In genomic region chr5:151250346-151251000, GRCh38 we compare ENCODE assay signal across 14 cellular contexts. TPM values are rescaled to one million over a fixed set of nuclear protein-coding genes. Genes with fewer than 3 reads are reported as not detected.
DNase-seq lines count a peak whose midpoint lies in the region; ATAC-seq lines count a peak whose summit lies in the region.
"Had no signal": no experiment of that assay in that cellular context is flagged by ENCODE, and none has a peak within 500 bp of the region (broad histone marks: within the 10 kb centered on the region; RNA-seq: fewer than 3 reads in every experiment).

No MANE protein-coding gene starts in this region.

- DNase-seq in stimulated activated naive CD8-positive, alpha-beta T cell treated with anti-CD3 and anti-CD28 coated beads, Interleukin-15, Interleukin-2, amounts not matched to agents 100 U/mL and 50 U/mL, for 24 hours: no peak
- DNase-seq in activated T-helper 1 cell treated with anti-CD3 and anti-CD28 coated beads, Interleukin-12 subunit alpha, Interleukin-12 subunit beta, Interleukin-2, Interleukin-4 antibody, amounts not matched to agents 30 ng/mL and 10 ng/mL and 1 ng/mL, durations not matched to agents 14 hours and 24 hours and 36 hours (ENCODE audit: low spot score): no peak
- no peak for DNase-seq in memory B cell (ENCODE audit: low spot score in 2 of 2)
- no peak for DNase-seq in cerebellar cortex (ENCODE audit: low spot score)
- no peak for DNase-seq in SW 1271 (lab: John Stamatoyannopoulos, UW)
- DNase-seq: NCI-H187, NCI-H69, SIG-M5 had no signal

- H3K4me3 Mint-ChIP-seq in stimulated activated naive CD8-positive, alpha-beta T cell treated with anti-CD3 and anti-CD28 coated beads, Interleukin-15, Interleukin-2, amounts not matched to agents 100 ng/mL and 50 ng/mL, for 24 hours: peak overlapping the region; percentile 91
- H3K4me3 Mint-ChIP-seq in activated T-helper 1 cell treated with anti-CD3 and anti-CD28 coated beads, Interleukin-12 subunit alpha, Interleukin-12 subunit beta, Interleukin-2, Interleukin-4 antibody, amounts not matched to agents 30 ng/mL and 10 ng/mL and 1 ng/mL, durations not matched to agents 14 hours and 24 hours and 36 hours: peak overlapping the region; percentile 66
- H3K4me3 Mint-ChIP-seq in memory B cell: peak overlapping the region; percentile 43

- H3K36me3 Mint-ChIP-seq in stimulated activated naive CD8-positive, alpha-beta T cell treated with anti-CD3 and anti-CD28 coated beads, Interleukin-15, Interleukin-2, amounts not matched to agents 100 ng/mL and 50 ng/mL, for 24 hours (ENCODE audit: low read depth): no peaks in the 10 kb centered on the region
- peaks cover 3% of the 10 kb centered on the region for H3K36me3 Mint-ChIP-seq in activated T-helper 1 cell treated with anti-CD3 and anti-CD28 coated beads, Interleukin-12 subunit alpha, Interleukin-12 subunit beta, Interleukin-2, Interleukin-4 antibody, amounts not matched to agents 30 ng/mL and 10 ng/mL and 1 ng/mL, durations not matched to agents 14 hours and 24 hours and 36 hours (ENCODE audit: low read depth)
- no peaks in the 10 kb centered on the region for H3K36me3 Mint-ChIP-seq in memory B cell

- H3K27ac Mint-ChIP-seq in stimulated activated naive CD8-positive, alpha-beta T cell treated with anti-CD3 and anti-CD28 coated beads, Interleukin-15, Interleukin-2, amounts not matched to agents 100 ng/mL and 50 ng/mL, for 24 hours: peak overlapping the region; percentile 50
- H3K27ac Mint-ChIP-seq in activated T-helper 1 cell treated with anti-CD3 and anti-CD28 coated beads, Interleukin-12 subunit alpha, Interleukin-12 subunit beta, Interleukin-2, Interleukin-4 antibody, amounts not matched to agents 30 ng/mL and 10 ng/mL and 1 ng/mL, durations not matched to agents 14 hours and 24 hours and 36 hours: peak overlapping the region; percentile 59
- H3K27ac Mint-ChIP-seq in memory B cell: no peak overlapping the region

- ATAC-seq in stimulated activated naive CD8-positive, alpha-beta T cell treated with anti-CD3 and anti-CD28 coated beads, Interleukin-15, Interleukin-2, amounts not matched to agents 100 U/mL and 50 U/mL, for 24 hours: no peak
- no peak for ATAC-seq in memory B cell (ENCODE audit: low read depth)
- ATAC-seq in HG03045 (IDR thresholded peaks at IDR 0.05; ENCODE audit: unreplicated experiment): no peak
- ATAC-seq in HG02973 (IDR thresholded peaks at IDR 0.05; ENCODE audit: unreplicated experiment): no peak
- ATAC-seq: gastroesophageal sphincter had no signal

- H3K4me1 Mint-ChIP-seq in stimulated activated naive CD8-positive, alpha-beta T cell treated with anti-CD3 and anti-CD28 coated beads, Interleukin-15, Interleukin-2, amounts not matched to agents 100 ng/mL and 50 ng/mL, for 24 hours (ENCODE audit: low read depth): peaks cover 50% of the 10 kb centered on the region
- peaks cover 45% of the 10 kb centered on the region for H3K4me1 Mint-ChIP-seq in activated T-helper 1 cell treated with anti-CD3 and anti-CD28 coated beads, Interleukin-12 subunit alpha, Interleukin-12 subunit beta, Interleukin-2, Interleukin-4 antibody, amounts not matched to agents 30 ng/mL and 10 ng/mL and 1 ng/mL, durations not matched to agents 14 hours and 24 hours and 36 hours (ENCODE audit: low read depth)
- peaks cover 35% of the 10 kb centered on the region for H3K4me1 Mint-ChIP-seq in memory B cell

- no peaks in the 10 kb centered on the region for H3K27me3 Mint-ChIP-seq in stimulated activated naive CD8-positive, alpha-beta T cell treated with anti-CD3 and anti-CD28 coated beads, Interleukin-15, Interleukin-2, amounts not matched to agents 100 ng/mL and 50 ng/mL, for 24 hours
- peaks cover 2% of the 10 kb centered on the region for H3K27me3 Mint-ChIP-seq in activated T-helper 1 cell treated with anti-CD3 and anti-CD28 coated beads, Interleukin-12 subunit alpha, Interleukin-12 subunit beta, Interleukin-2, Interleukin-4 antibody, amounts not matched to agents 30 ng/mL and 10 ng/mL and 1 ng/mL, durations not matched to agents 14 hours and 24 hours and 36 hours (ENCODE audit: insufficient read depth)
- H3K27me3 Mint-ChIP-seq in memory B cell: no peaks in the 10 kb centered on the region

- intact Hi-C loops in activated T-helper 1 cell treated with anti-CD3 and anti-CD28 coated beads, Interleukin-12 subunit alpha, Interleukin-12 subunit beta, Interleukin-2, Interleukin-4 antibody, amounts not matched to agents 30 ng/mL and 10 ng/mL and 1 ng/mL, durations not matched to agents 14 hours and 24 hours and 36 hours (cut with micrococcal nuclease): loop anchor here (5.0 kb wide), 3 partner anchors 197 to 893 kb away; partner anchors contain the start of genes DCTN4, SLC36A1 and TCOF1

- no peaks in the 10 kb centered on the region for H3K9me3 Mint-ChIP-seq in stimulated activated naive CD8-positive, alpha-beta T cell treated with anti-CD3 and anti-CD28 coated beads, Interleukin-15, Interleukin-2, amounts not matched to agents 100 ng/mL and 50 ng/mL, for 24 hours
- no peaks in the 10 kb centered on the region for H3K9me3 Mint-ChIP-seq in activated T-helper 1 cell treated with anti-CD3 and anti-CD28 coated beads, Interleukin-12 subunit alpha, Interleukin-12 subunit beta, Interleukin-2, Interleukin-4 antibody, amounts not matched to agents 30 ng/mL and 10 ng/mL and 1 ng/mL, durations not matched to agents 14 hours and 24 hours and 36 hours
- no peaks in the 10 kb centered on the region for H3K9me3 Mint-ChIP-seq in memory B cell

RNA-seq across cellular contexts. Expression of gene GM2A, which starts 2.5 kb away (rescaled TPM):
- 16.9 and 21.1 TPM in 2 replicates for total RNA-seq in activated T-helper 1 cell treated with anti-CD3 and anti-CD28 coated beads, Interleukin-12 subunit alpha, Interleukin-12 subunit beta, Interleukin-2, Interleukin-4 antibody, amounts not matched to agents 30 ng/mL and 10 ng/mL and 1 ng/mL, durations not matched to agents 14 hours and 24 hours and 36 hours

RNA-seq across cellular contexts. Expression of gene CCDC69, which starts 26.6 kb away (rescaled TPM):
- total RNA-seq in activated T-helper 1 cell treated with anti-CD3 and anti-CD28 coated beads, Interleukin-12 subunit alpha, Interleukin-12 subunit beta, Interleukin-2, Interleukin-4 antibody, amounts not matched to agents 30 ng/mL and 10 ng/mL and 1 ng/mL, durations not matched to agents 14 hours and 24 hours and 36 hours: 24.3 and 25.4 TPM in 2 replicates

RNA-seq across cellular contexts. Expression of gene SLC36A3, which starts 53.1 kb away (rescaled TPM):
- total RNA-seq in activated T-helper 1 cell treated with anti-CD3 and anti-CD28 coated beads, Interleukin-12 subunit alpha, Interleukin-12 subunit beta, Interleukin-2, Interleukin-4 antibody, amounts not matched to agents 30 ng/mL and 10 ng/mL and 1 ng/mL, durations not matched to agents 14 hours and 24 hours and 36 hours: not detected in 2 replicates
- total RNA-seq: cardiac muscle cell, gastroesophageal sphincter, LHCN-M2 had no signal
